In the genomic region with DNA sequence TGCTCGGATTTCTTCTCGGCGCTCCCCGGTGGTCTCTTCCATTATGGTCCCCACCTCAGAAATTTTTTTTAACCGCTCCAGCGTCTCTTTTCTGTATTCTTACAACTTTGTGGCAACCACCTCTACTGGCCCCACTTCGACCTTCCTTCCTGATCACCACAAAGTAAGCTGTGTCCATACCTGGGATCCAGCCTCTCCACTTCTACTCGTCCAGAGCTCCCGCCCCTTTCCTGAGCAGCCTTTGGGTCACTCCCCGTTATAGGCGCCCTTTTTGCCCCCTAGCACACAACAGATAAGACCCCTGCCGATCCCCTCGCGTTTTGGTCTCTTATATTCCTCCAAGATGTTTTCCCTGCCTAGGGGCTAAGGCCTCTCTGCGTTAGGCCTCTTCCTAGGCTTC, we compare ENCODE assay signal across 1 cellular context.
TF ChIP-seq lines count a peak whose summit lies in the region.

No MANE protein-coding gene starts in this region.

TF ChIP-seq in SK-N-SH, 30 proteins besides CTCF, POLR2A, EP300 and RAD21 (continued from another document):
- TF ChIP-seq, protein P1, sequence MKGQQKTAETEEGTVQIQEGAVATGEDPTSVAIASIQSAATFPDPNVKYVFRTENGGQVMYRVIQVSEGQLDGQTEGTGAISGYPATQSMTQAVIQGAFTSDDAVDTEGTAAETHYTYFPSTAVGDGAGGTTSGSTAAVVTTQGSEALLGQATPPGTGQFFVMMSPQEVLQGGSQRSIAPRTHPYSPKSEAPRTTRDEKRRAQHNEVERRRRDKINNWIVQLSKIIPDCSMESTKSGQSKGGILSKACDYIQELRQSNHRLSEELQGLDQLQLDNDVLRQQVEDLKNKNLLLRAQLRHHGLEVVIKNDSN (IDR thresholded peaks at IDR 0.05; ENCODE audit: borderline replicate concordance, low read depth): no peak
- TF ChIP-seq ELF1 (IDR thresholded peaks at IDR 0.05) (no peak), FOSL2 (IDR thresholded peaks at IDR 0.05; ENCODE audit: borderline replicate concordance, low read depth) (no peak), TCF12 (IDR thresholded peaks at IDR 0.05) (no peak), RXRA (IDR thresholded peaks at IDR 0.05; ENCODE audit: borderline replicate concordance, low read depth) (no peak), EZH2phosphoT487 (IDR thresholded peaks at IDR 0.05; ENCODE audit: borderline replicate concordance, low read depth) (no peak), TAF1 (IDR thresholded peaks at IDR 0.05; ENCODE audit: borderline replicate concordance, low read depth, low read length) (no peak), SMC3 (IDR thresholded peaks at IDR 0.05; ENCODE audit: low read depth, low read length) (no peak), RFX5 (IDR thresholded peaks at IDR 0.05; ENCODE audit: low read length) (no peak)
- TF ChIP-seq, protein P2, sequence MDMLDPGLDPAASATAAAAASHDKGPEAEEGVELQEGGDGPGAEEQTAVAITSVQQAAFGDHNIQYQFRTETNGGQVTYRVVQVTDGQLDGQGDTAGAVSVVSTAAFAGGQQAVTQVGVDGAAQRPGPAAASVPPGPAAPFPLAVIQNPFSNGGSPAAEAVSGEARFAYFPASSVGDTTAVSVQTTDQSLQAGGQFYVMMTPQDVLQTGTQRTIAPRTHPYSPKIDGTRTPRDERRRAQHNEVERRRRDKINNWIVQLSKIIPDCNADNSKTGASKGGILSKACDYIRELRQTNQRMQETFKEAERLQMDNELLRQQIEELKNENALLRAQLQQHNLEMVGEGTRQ (IDR thresholded peaks at IDR 0.05; ENCODE audit: borderline replicate concordance, low read depth, low read length): no peak
